18 cellular contexts compared by ENCODE assay signal in genomic region chr12:129854591-129854990, GRCh38. TPM values are rescaled to one million over a fixed set of nuclear protein-coding genes. Genes with fewer than 3 reads are reported as not detected.
DNase-seq lines count a peak whose midpoint lies in the region; ATAC-seq and TF ChIP-seq lines count a peak whose summit lies in the region.
"Had no signal": no experiment of that assay in that cellular context is flagged by ENCODE, and none has a peak within 500 bp of the region (broad histone marks: within the 10 kb centered on the region; RNA-seq: fewer than 3 reads in every experiment).

No MANE protein-coding gene starts in this region.

- no peaks in the 10 kb centered on the region for H3K36me3 ChIP-seq in psoas muscle (ENCODE audit: insufficient read depth in 1 of 2, low read depth in 1 of 2)
- H3K36me3 ChIP-seq: BLaER1 treated with 17β-estradiol and CSF1 and Interleukin-3, amounts not matched to agents 10 nM and 100 nM; HAP-1 had no signal

- no peaks in the 10 kb centered on the region for H3K27me3 Mint-ChIP-seq in osteocyte (ENCODE audit: unreplicated experiment)
- H3K27me3 Mint-ChIP-seq: CD4-positive, CD25-positive, alpha-beta regulatory T cell had no signal

- no peaks in the 10 kb centered on the region for H3K27me3 ChIP-seq in psoas muscle (ENCODE audit: insufficient read depth in 3 of 3, low read length in 2 of 3)
- H3K27me3 ChIP-seq: BLaER1 treated with 17β-estradiol and CSF1 and Interleukin-3, amounts not matched to agents 10 nM and 100 nM had no signal

- TF ChIP-seq CTCF in osteocyte (IDR thresholded peaks at IDR 0.05) (no peak), psoas muscle (IDR thresholded peaks at IDR 0.05) (no peak)

- 61 to 65% (median 64%) methylated on average over 6 of the region's 6 CpGs for WGBS in psoas muscle, 3 donors

- no peaks in the 10 kb centered on the region for H3K9me3 Mint-ChIP-seq in osteocyte (ENCODE audit: unreplicated experiment)

- H3K4me3 Mint-ChIP-seq in osteocyte (ENCODE audit: unreplicated experiment): no peak overlapping the region
- H3K4me3 Mint-ChIP-seq: CD4-positive, CD25-positive, alpha-beta regulatory T cell; HFFc6 had no signal

- H3K4me3 ChIP-seq in psoas muscle: no peak overlapping the region
- H3K4me3 ChIP-seq: BLaER1 treated with 17β-estradiol and CSF1 and Interleukin-3, amounts not matched to agents 10 nM and 100 nM; GM12878; GM23248; HAP-1 had no signal

- ATAC-seq in HG03135 (IDR thresholded peaks at IDR 0.05; ENCODE audit: unreplicated experiment): no peak
- ATAC-seq in HG03139 (IDR thresholded peaks at IDR 0.05; ENCODE audit: unreplicated experiment): no peak
- no peak for ATAC-seq in psoas muscle
- ATAC-seq: GM12878 had no signal

- H3K27ac ChIP-seq in psoas muscle: no peak overlapping the region
- H3K27ac ChIP-seq: BLaER1 treated with 17β-estradiol and CSF1 and Interleukin-3, amounts not matched to agents 10 nM and 100 nM; GM23248; HL-60 had no signal

- intact Hi-C loops in head of caudate nucleus (cut with DNase I): no loop called here
- intact Hi-C loops in psoas muscle (cut with DNase I): no loop called here

- peak; percentile 80 for DNase-seq in Ammon's horn (ENCODE audit: low spot score)
- DNase-seq in anterior cingulate cortex (lab: John Stamatoyannopoulos, UW): peak in 52 of 58 donors; percentile 1 to 83 (median 44)
- DNase-seq in head of caudate nucleus: peak in 22 of 42 donors; percentile 7 to 56 (median 26)
- DNase-seq in osteocyte (ENCODE audit: extremely low spot score, unreplicated experiment): no peak
- no peak for DNase-seq in psoas muscle
- DNase-seq in NCI-H526 (lab: John Stamatoyannopoulos, UW): no peak
- DNase-seq: 8988T; AML-193; CD4-positive, CD25-positive, alpha-beta regulatory T cell; GM23248; HFFc6 had no signal

- H3K9me3 ChIP-seq in psoas muscle: no peaks in the 10 kb centered on the region
- H3K9me3 ChIP-seq: BLaER1 treated with 17β-estradiol and CSF1 and Interleukin-3, amounts not matched to agents 10 nM and 100 nM; HAP-1 had no signal

- H3K27ac Mint-ChIP-seq in osteocyte (ENCODE audit: unreplicated experiment): peak overlapping the region; percentile 41
- H3K27ac Mint-ChIP-seq: CD4-positive, CD25-positive, alpha-beta regulatory T cell; HFFc6 had no signal

- no peaks in the 10 kb centered on the region for H3K4me1 ChIP-seq in psoas muscle
- H3K4me1 ChIP-seq: HAP-1 had no signal

- peaks cover 2% of the 10 kb centered on the region for H3K36me3 Mint-ChIP-seq in osteocyte (ENCODE audit: unreplicated experiment)
- H3K36me3 Mint-ChIP-seq: CD4-positive, CD25-positive, alpha-beta regulatory T cell had no signal

- peaks cover 7% of the 10 kb centered on the region for H3K4me1 Mint-ChIP-seq in osteocyte (ENCODE audit: unreplicated experiment)
- H3K4me1 Mint-ChIP-seq: CD4-positive, CD25-positive, alpha-beta regulatory T cell had no signal

RNA-seq across cellular contexts. Expression of gene TMEM132D, which starts 49.2 kb away (rescaled TPM):
- total RNA-seq in osteocyte (15.2 and 16.8 TPM in 2 replicates), psoas muscle (not detected)
- under 1 TPM in 1 of 3 donors, not detected in 2; 0.01 TPM for polyA plus RNA-seq in psoas muscle
- total RNA-seq: CD4-positive, CD25-positive, alpha-beta regulatory T cell; G401; GM23248; HFFc6 had no signal
- polyA plus RNA-seq: CD4-positive, CD25-positive, alpha-beta regulatory T cell; GM23248 had no signal

Comparison
In these comparisons a context has a peak if more than half of its experiments do, and no peak if none do; other contexts are left out.
1. DNase-seq: peak in Ammon's horn (single experiment), anterior cingulate cortex (52 of 58) and head of caudate nucleus (22 of 42); none in osteocyte (single experiment), psoas muscle (0 of 2) and NCI-H526 (0 of 2).
2. RNA of gene TMEM132D, which starts 49.2 kb away (total RNA-seq): 15.2 to 16.8 TPM in osteocyte; not detected in psoas muscle; every median in the first group is over 10 times any median in the second.